Comparison of ENCODE assay signal across 8 cellular contexts in the genomic region with DNA sequence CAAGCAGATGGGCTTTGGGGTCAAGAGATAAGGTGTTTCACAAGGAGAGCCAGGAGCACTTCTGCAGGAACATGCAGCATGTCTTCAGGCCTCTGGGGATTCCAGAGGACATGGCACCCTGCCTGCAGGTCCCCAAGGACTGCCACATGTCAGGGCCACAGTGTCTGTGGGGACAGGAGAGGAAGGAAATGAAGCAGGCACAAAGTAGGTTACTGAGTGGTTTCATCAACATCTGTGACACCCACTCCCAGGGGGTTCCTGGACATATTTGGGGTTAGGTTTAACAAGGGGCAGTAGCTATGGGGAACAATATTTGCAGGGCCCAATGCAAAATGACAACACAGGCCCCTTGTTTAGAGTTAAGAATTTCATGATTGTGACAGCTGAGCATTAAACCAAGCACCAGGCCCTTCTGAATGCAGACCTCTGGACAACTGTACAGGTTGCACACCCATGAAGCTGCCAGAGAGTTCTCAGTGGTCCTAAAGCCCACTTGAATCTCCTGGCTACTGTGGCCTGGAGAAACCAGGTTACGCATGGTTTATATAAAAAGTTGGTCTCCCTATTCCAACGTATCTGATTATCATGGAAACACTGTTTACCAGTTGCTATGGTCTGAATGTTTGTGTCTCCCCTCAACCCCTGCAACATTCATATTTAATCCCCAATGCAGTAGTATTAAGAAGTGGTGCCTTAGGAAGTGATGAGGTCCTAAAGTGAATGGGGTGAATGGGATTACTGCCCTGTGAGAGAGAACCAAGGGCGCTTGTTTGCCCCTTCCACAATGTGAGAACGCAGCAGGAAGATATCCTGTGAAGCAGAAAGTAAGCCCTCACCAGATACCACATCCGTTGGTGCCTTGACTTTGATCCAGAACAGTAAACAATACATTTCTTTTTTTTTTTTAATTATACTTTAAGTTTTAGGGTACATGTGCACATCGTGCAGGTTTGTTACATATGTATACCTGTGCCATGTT.
DNase-seq lines count a peak whose midpoint lies in the region; ATAC-seq, FAIRE-seq and TF ChIP-seq lines count a peak whose summit lies in the region.

No MANE protein-coding gene starts in this region.

- no peak for TF ChIP-seq CTCF in GM12865 (IDR thresholded peaks at IDR 0.05; ENCODE audit: insufficient read depth, low read depth, low read length, missing control alignments)

- H3K4me3 ChIP-seq in GM12865 (ENCODE audit: low read depth, low read length): no peak overlapping the region

- no peak for FAIRE-seq in GM19239 (lab: Jason Lieb, UNC)

- ATAC-seq in HG02938 (IDR thresholded peaks at IDR 0.05; ENCODE audit: unreplicated experiment) (peak; percentile 62), HG03025 (IDR thresholded peaks at IDR 0.05; ENCODE audit: low FRiP score, unreplicated experiment) (no peak), HG02840 (IDR thresholded peaks at IDR 0.05; ENCODE audit: low FRiP score, unreplicated experiment) (no peak)

- DNase-seq in GM12865 (ENCODE audit: low read depth): peak; percentile 83
- peak; percentile 50 for DNase-seq in T-helper 22 cell (ENCODE audit: low read depth)
- peak; percentile 67 for DNase-seq in germinal center (ENCODE audit: low spot score)
- DNase-seq in GM19239 (ENCODE audit: insufficient read length, low spot score): no peak
- no peak for DNase-seq in stimulated activated CD4-positive, alpha-beta T cell treated with anti-CD3 and anti-CD28 coated beads, Interleukin-4, amount 100 ng/mL, for 1 hour

Comparison
In these comparisons a context has a peak if more than half of its experiments do, and no peak if none do; other contexts are left out.
1. DNase-seq: peak in GM12865 (single experiment), T-helper 22 cell (single experiment) and germinal center (single experiment); none in GM19239 (single experiment) and stimulated activated CD4-positive, alpha-beta T cell treated with anti-CD3 and anti-CD28 coated beads, Interleukin-4, amount 100 ng/mL, for 1 hour (single experiment).